ENCODE assay signal across 16 cellular contexts in genomic region chr11:104881117-104881794, GRCh38. TPM values are rescaled to one million over a fixed set of nuclear protein-coding genes. Genes with fewer than 3 reads are reported as not detected.
DNase-seq lines count a peak whose midpoint lies in the region; ATAC-seq, FAIRE-seq and TF ChIP-seq lines count a peak whose summit lies in the region.
"Had no signal": no experiment of that assay in that cellular context is flagged by ENCODE, and none has a peak within 500 bp of the region (broad histone marks: within the 10 kb centered on the region; RNA-seq: fewer than 3 reads in every experiment).

No MANE protein-coding gene starts in this region.

- intact Hi-C loops in ascending aorta (cut with DNase I), result no loop called here

- no peaks in the 10 kb centered on the region for H3K27me3 ChIP-seq in ascending aorta
- H3K27me3 ChIP-seq in small intestine (ENCODE audit: control insufficient read depth in 2 of 2, insufficient read depth in 2 of 2, low read length in 2 of 2), result no peaks in the 10 kb centered on the region
- H3K27me3 ChIP-seq: colonic mucosa had no signal

- no peaks in the 10 kb centered on the region for H3K4me1 ChIP-seq in ascending aorta
- H3K4me1 ChIP-seq in small intestine (ENCODE audit: control insufficient read depth in 2 of 2, insufficient read depth in 1 of 2, low read depth in 1 of 2, low read length in 1 of 2), result no peaks in the 10 kb centered on the region
- H3K4me1 ChIP-seq: colonic mucosa had no signal

- H3K9me3 ChIP-seq in ascending aorta, result no peaks in the 10 kb centered on the region
- no peaks in the 10 kb centered on the region for H3K9me3 ChIP-seq in small intestine (ENCODE audit: control insufficient read depth, low read depth)
- H3K9me3 ChIP-seq: colonic mucosa, SK-N-SH had no signal

- H3K4me3 ChIP-seq in ascending aorta (no peak overlapping the region), small intestine (ENCODE audit: low read depth in 1 of 2, low read length in 2 of 2) (no peak overlapping the region)
- H3K4me3 ChIP-seq: colonic mucosa had no signal

- DNase-seq in GM18507 (ENCODE audit: extremely low spot score, insufficient read length, low read depth) (no peak), ascending aorta (ENCODE audit: low spot score in 2 of 2) (no peak), NCI-H446 treated with DMSO at 0.1 percent for 48 hours (lab: John Stamatoyannopoulos, UW) (no peak), small intestine (no peak)
- DNase-seq: activated CD4-positive, alpha-beta T cell treated with anti-CD3 and anti-CD28 coated beads for 48 hours; activated naive CD4-positive, alpha-beta T cell treated with anti-CD3 and anti-CD28 coated beads, Interleukin-2, amount 50 U/mL, for 16 hours; colonic mucosa; SK-N-SH had no signal

- no peak overlapping the region for H3K27ac ChIP-seq in ascending aorta
- H3K27ac ChIP-seq in small intestine (ENCODE audit: low read depth in 1 of 2, low read length in 1 of 2), result peak overlapping the region in 1 of 2 donors; percentile 12
- H3K27ac ChIP-seq: C4-2B, colonic mucosa had no signal

- ATAC-seq in GM19468 (IDR thresholded peaks at IDR 0.05; ENCODE audit: extremely low read depth, unreplicated experiment), result peak; percentile 49
- peak; percentile 70 for ATAC-seq in HG02938 (IDR thresholded peaks at IDR 0.05; ENCODE audit: unreplicated experiment)
- ATAC-seq in HG03575 (IDR thresholded peaks at IDR 0.05; ENCODE audit: extremely low read depth, insufficient number of reproducible peaks, low FRiP score, unreplicated experiment), result peak; percentile 58
- ATAC-seq in GM18505 (IDR thresholded peaks at IDR 0.05; ENCODE audit: unreplicated experiment), result no peak

- peak; percentile 47 for FAIRE-seq in GM18507 (lab: Jason Lieb, UNC)
- FAIRE-seq in small intestine (lab: Jason Lieb, UNC), result no peak

- WGBS in small intestine, 3 donors, result 66 to 72% (median 70%) methylated on average over 3 of the region's 3 CpGs

- TF ChIP-seq CTCF in ascending aorta (IDR thresholded peaks at IDR 0.05), result no peak

- H3K36me3 ChIP-seq in ascending aorta (peaks cover 0 to 13% of the 10 kb centered on the region in 2 donors), small intestine (ENCODE audit: control insufficient read depth in 2 of 2, insufficient read depth in 2 of 2, low read length in 2 of 2) (no peaks in the 10 kb centered on the region)
- H3K36me3 ChIP-seq: colonic mucosa had no signal

- no peak for TF ChIP-seq POLR2A in GM18505 (IDR thresholded peaks at IDR 0.05; ENCODE audit: borderline replicate concordance, extremely low read depth, insufficient read depth, insufficient read length)

RNA-seq across cellular contexts. Expression of gene CASP12, which starts 17.0 kb away (rescaled TPM):
- total RNA-seq in ascending aorta, result 5.6 TPM
- polyA plus RNA-seq in small intestine, result under 1 TPM in 1 of 3 donors, not detected in 2; 0.18 TPM
- total RNA-seq: kidney epithelial cell, NCI-H460 had no signal
- polyA plus RNA-seq: neural cell, SK-N-SH had no signal
